Comparison of ENCODE assay signal across 12 cellular contexts in genomic region chr17:29379084-29379811, GRCh38. TPM values are rescaled to one million over a fixed set of nuclear protein-coding genes. Genes with fewer than 3 reads are reported as not detected.
DNase-seq lines count a peak whose midpoint lies in the region; ATAC-seq and TF ChIP-seq lines count a peak whose summit lies in the region.
"Had no signal": no experiment of that assay in that cellular context is flagged by ENCODE, and none has a peak within 500 bp of the region (broad histone marks: within the 10 kb centered on the region; RNA-seq: fewer than 3 reads in every experiment).

No MANE protein-coding gene starts in this region.

- ATAC-seq in HG02763 (IDR thresholded peaks at IDR 0.05; ENCODE audit: unreplicated experiment): no peak
- ATAC-seq in HG03039 (IDR thresholded peaks at IDR 0.05; ENCODE audit: unreplicated experiment): no peak

- DNase-seq in ELF-1 (ENCODE audit: low read depth, low spot score) (peak; percentile 41), NCI-H510A (lab: John Stamatoyannopoulos, UW) (peak; percentile 34), epithelial cell of esophagus (ENCODE audit: low read depth) (peak; percentile 87), AG08395 (ENCODE audit: low spot score) (no peak), progenitor cell of endocrine pancreas (ENCODE audit: low spot score, unreplicated experiment) (no peak)
- DNase-seq: Calu3, endodermal cell, NCI-H1092 had no signal

- no peaks in the 10 kb centered on the region for H3K27me3 ChIP-seq in parathyroid adenoma (ENCODE audit: control insufficient read depth, insufficient read depth, low read length)

- no peak overlapping the region for H3K27ac Mint-ChIP-seq in progenitor cell of endocrine pancreas
- H3K27ac Mint-ChIP-seq: activated naive CD8-positive, alpha-beta T cell; endodermal cell had no signal

- peaks cover 19% of the 10 kb centered on the region for H3K4me1 Mint-ChIP-seq in progenitor cell of endocrine pancreas (ENCODE audit: low read depth)

- H2AFZ ChIP-seq in parathyroid adenoma: peak overlapping the region; percentile 77

- no peak overlapping the region for H3K9ac ChIP-seq in parathyroid adenoma

- peak overlapping the region; percentile 45 for H3K27ac ChIP-seq in parathyroid adenoma

- no peaks in the 10 kb centered on the region for H3K9me3 ChIP-seq in parathyroid adenoma (ENCODE audit: control insufficient read depth, low read length)

- no peak overlapping the region for H3K4me3 Mint-ChIP-seq in progenitor cell of endocrine pancreas (ENCODE audit: low read depth)
- H3K4me3 Mint-ChIP-seq: activated naive CD8-positive, alpha-beta T cell; endodermal cell had no signal

- no peaks in the 10 kb centered on the region for H3K36me3 ChIP-seq in parathyroid adenoma (ENCODE audit: control insufficient read depth, insufficient read depth, low read length)

- no peaks in the 10 kb centered on the region for H3K36me3 Mint-ChIP-seq in progenitor cell of endocrine pancreas (ENCODE audit: insufficient read depth)
- H3K36me3 Mint-ChIP-seq: activated naive CD8-positive, alpha-beta T cell had no signal

- TF ChIP-seq CTCF in epithelial cell of esophagus (IDR thresholded peaks at IDR 0.05; ENCODE audit: insufficient read depth, low read depth, low read length, missing control alignments) (no peak), parathyroid adenoma (IDR thresholded peaks at IDR 0.05) (no peak), progenitor cell of endocrine pancreas (IDR thresholded peaks at IDR 0.05; ENCODE audit: unreplicated experiment) (no peak)

- peak overlapping the region; percentile 55 for H3K4me2 ChIP-seq in parathyroid adenoma (ENCODE audit: low read length)

- no peaks in the 10 kb centered on the region for H3K9me3 Mint-ChIP-seq in progenitor cell of endocrine pancreas (ENCODE audit: low read depth)
- H3K9me3 Mint-ChIP-seq: endodermal cell had no signal

- H3K4me3 ChIP-seq in epithelial cell of esophagus (ENCODE audit: low read length) (no peak overlapping the region), parathyroid adenoma (ENCODE audit: low read depth, low read length) (no peak overlapping the region)

- H3K4me1 ChIP-seq in parathyroid adenoma: peaks cover 10% of the 10 kb centered on the region

- peaks cover 17% of the 10 kb centered on the region for H3K27me3 Mint-ChIP-seq in progenitor cell of endocrine pancreas
- H3K27me3 Mint-ChIP-seq: activated naive CD8-positive, alpha-beta T cell had no signal

- no peaks in the 10 kb centered on the region for H3K79me2 ChIP-seq in parathyroid adenoma

RNA-seq across cellular contexts. Expression of gene TAOK1, which starts 10.9 kb away (rescaled TPM):
- total RNA-seq in progenitor cell of endocrine pancreas: 89.1 and 90.3 TPM in 2 replicates

Comparison
In these comparisons a context has a peak if more than half of its experiments do, and no peak if none do; other contexts are left out.
1. DNase-seq: peak in ELF-1 (single experiment), NCI-H510A (single experiment) and epithelial cell of esophagus (single experiment); none in AG08395 (single experiment) and progenitor cell of endocrine pancreas (single experiment).